Comparison of ENCODE assay signal across 21 cellular contexts in genomic region chr4:23746672-23747071, GRCh38.
"Had no signal": no experiment of that assay in that cellular context is flagged by ENCODE, and none has a peak within 500 bp of the region (broad histone marks: within the 10 kb centered on the region; RNA-seq: fewer than 3 reads in every experiment).

No MANE protein-coding gene starts in this region.

- ATAC-seq: HepG2 had no signal

- H3K27ac ChIP-seq: RWPE1 had no signal

- H3K27me3 ChIP-seq: MG63 had no signal

- H3K36me3 ChIP-seq: MG63 had no signal

- FAIRE-seq: HepG2 had no signal

- H3K4me3 ChIP-seq: MG63 had no signal

- DNase-seq: IMR-90, Karpas-422, KG1, MG63, NCI-H1092, NCI-H1105 treated with DMSO at 0.1 percent for 48 hours, NCI-H1417 treated with DMSO at 0.1 percent for 48 hours, NCI-H146, NCI-H187, NCI-H2029, NCI-H2081 treated with DMSO at 0.1 percent for 48 hours, NCI-H2171, NCI-H226, NCI-H446, NCI-H510A, NCI-H524 treated with DMSO at 0.1 percent for 48 hours, NCI-H774, SHP77, SK-N-SH had no signal

- H3K9me3 ChIP-seq: MG63, SK-N-SH had no signal
